In genomic region chr19:44643605-44644390, GRCh38 we compare ENCODE assay signal across 8 cellular contexts. TPM values are rescaled to one million over a fixed set of nuclear protein-coding genes. Genes with fewer than 3 reads are reported as not detected.
DNase-seq lines count a peak whose midpoint lies in the region; ATAC-seq and TF ChIP-seq lines count a peak whose summit lies in the region.

PVR (plus strand) TSS chr19:44643910; CDS start chr19:44644097, 187 bp downstream.

- peak within 1 kb of the TSS; percentile 82 for H3K9ac ChIP-seq in mesenchymal stem cell (ENCODE audit: low read length)

- peak within 1 kb of the TSS; percentile 76 for H2BK15ac ChIP-seq in mesenchymal stem cell (ENCODE audit: low read depth, poor library complexity, severe bottlenecking)

- H3K36me3 ChIP-seq in mesenchymal stem cell (ENCODE audit: control insufficient read depth in 1 of 2, insufficient read depth in 2 of 2, low read depth in 1 of 2, low read length in 2 of 2): peaks cover 10 to 23% of the 10 kb centered on the region in 2 experiments

- H3K4ac ChIP-seq in mesenchymal stem cell (ENCODE audit: low read depth in 1 of 2, low read length in 2 of 2): peak within 1 kb of the TSS; percentile 7 to 73

- H2BK5ac ChIP-seq in mesenchymal stem cell (ENCODE audit: low read depth, low read length, poor library complexity, severe bottlenecking): peak within 1 kb of the TSS; percentile 74

- peak within 1 kb of the TSS; percentile 85 to 95 for H3K18ac ChIP-seq in mesenchymal stem cell (ENCODE audit: low read depth in 1 of 2, low read length in 2 of 2)

- H3K4me2 ChIP-seq in mesenchymal stem cell (ENCODE audit: low read length, poor library complexity, severe bottlenecking): peak within 1 kb of the TSS; percentile 98

- peak within 1 kb of the TSS; percentile 78 to 83 for H2BK12ac ChIP-seq in mesenchymal stem cell (ENCODE audit: low read length in 2 of 2)

- H3K27me3 ChIP-seq in mesenchymal stem cell (ENCODE audit: control insufficient read depth in 1 of 2, insufficient read depth in 1 of 2, low read length in 2 of 2): peaks cover 0 to 2% of the 10 kb centered on the region in 2 experiments

- under 1% methylated on average over 61 of the region's 69 CpGs for WGBS in mesenchymal stem cell

- peak within 1 kb of the TSS; percentile 84 for H3K27ac ChIP-seq in mesenchymal stem cell (ENCODE audit: low read length, poor library complexity, severe bottlenecking)

- H3K14ac ChIP-seq in mesenchymal stem cell (ENCODE audit: low read length in 2 of 2): peak within 1 kb of the TSS in 1 of 2 experiments; percentile 96

- no peak for TF ChIP-seq CTCF in epithelial cell of esophagus (IDR thresholded peaks at IDR 0.05; ENCODE audit: insufficient read depth, low read depth, low read length, missing control alignments)

- H2BK120ac ChIP-seq in mesenchymal stem cell (ENCODE audit: low read depth, low read length): peak within 1 kb of the TSS; percentile 80

- peak within 1 kb of the TSS; percentile 75 for H4K91ac ChIP-seq in mesenchymal stem cell (ENCODE audit: low read length)

- H2AFZ ChIP-seq in mesenchymal stem cell (ENCODE audit: low read depth, low read length): peak within 1 kb of the TSS; percentile 93

- ATAC-seq in HG03159 (IDR thresholded peaks at IDR 0.05; ENCODE audit: unreplicated experiment): no peak

- H3K23ac ChIP-seq in mesenchymal stem cell (ENCODE audit: low read length in 2 of 2): no peak within 1 kb of the TSS

- peak; percentile 70 for DNase-seq in activated effector memory CD4-positive, alpha-beta T cell treated with anti-CD3 and anti-CD28 coated beads, Interleukin-2, amount 50 U/mL, for 16 hours
- no peak for DNase-seq in activated effector memory CD4-positive, alpha-beta T cell treated with Interleukin-2 at 50 U/mL for 16 hours
- DNase-seq in NCI-H446 (lab: John Stamatoyannopoulos, UW) (peak; percentile 57 to 83), epithelial cell of esophagus (ENCODE audit: low read depth) (peak; percentile 77), mesenchymal stem cell (peak; percentile 87)
- peak; percentile 75 for DNase-seq in activated CD8-positive, alpha-beta memory T cell treated with anti-CD3 and anti-CD28 coated beads for 24 hours
- peak; percentile 7 for DNase-seq in stimulated activated CD8-positive, alpha-beta memory T cell treated with anti-CD3 and anti-CD28 coated beads, Interleukin-12 subunit alpha, Interleukin-12 subunit beta, amount 100 ng/mL, for 4 hours (ENCODE audit: low read depth)

- H3K9me3 ChIP-seq in mesenchymal stem cell (ENCODE audit: control insufficient read depth, low read length): no peaks in the 10 kb centered on the region

- H2AK5ac ChIP-seq in mesenchymal stem cell (ENCODE audit: low read length, severe bottlenecking): peak within 1 kb of the TSS; percentile 88

- peaks cover 20% of the 10 kb centered on the region for H3K79me1 ChIP-seq in mesenchymal stem cell (replicated peaks; ENCODE audit: low read length, poor library complexity, severe bottlenecking)

- H3K4me3 ChIP-seq in epithelial cell of esophagus (ENCODE audit: low read length) (peak within 1 kb of the TSS; percentile 91), mesenchymal stem cell (ENCODE audit: insufficient read depth in 1 of 2, low read depth in 1 of 2, low read length in 2 of 2) (peak within 1 kb of the TSS; percentile 77 to 92)

- peak within 1 kb of the TSS; percentile 94 for H4K8ac ChIP-seq in mesenchymal stem cell (ENCODE audit: low read length)

- H3K4me1 ChIP-seq in mesenchymal stem cell (ENCODE audit: control insufficient read depth, insufficient read depth, low read depth, low read length): peaks cover 23% of the 10 kb centered on the region

RNA-seq across cellular contexts. Expression of gene PVR, which starts in this region (rescaled TPM):
- 32.2 TPM for polyA plus RNA-seq in mesenchymal stem cell (2013, experiment 1 of 2)
- polyA plus RNA-seq in mesenchymal stem cell (2013, experiment 2 of 2): 33.3 TPM
